In genomic region chr6:17381429-17382147, GRCh38 we compare ENCODE assay signal across 12 cellular contexts. TPM values are rescaled to one million over a fixed set of nuclear protein-coding genes. Genes with fewer than 3 reads are reported as not detected.
A peak's percentile ranks its signal among the peaks of the same experiment; 100 is the strongest.
DNase-seq lines count a peak whose midpoint lies in the region; ATAC-seq and TF ChIP-seq lines count a peak whose summit lies in the region.
"Had no signal": no experiment of that assay in that cellular context is flagged by ENCODE, and none has a peak within 500 bp of the region (broad histone marks: within the 10 kb centered on the region; RNA-seq: fewer than 3 reads in every experiment).

No MANE protein-coding gene starts in this region.

- H3K23me2 ChIP-seq in H9 (ENCODE audit: insufficient read length, low read depth, low read length, poor library complexity, severe bottlenecking) = no peaks in the 10 kb centered on the region

- H3K18ac ChIP-seq in H9 (ENCODE audit: insufficient read length, low read depth, low read length) = no peak overlapping the region

- TF ChIP-seq CTCF in cardiac fibroblast (IDR thresholded peaks at IDR 0.05; ENCODE audit: low read depth, low read length) = no peak
- no peak for TF ChIP-seq CTCF in neural progenitor cell (IDR thresholded peaks at IDR 0.05)
- no peak for TF ChIP-seq CTCF in H9 (conservative IDR thresholded peaks at IDR 0.05)

- H2AFZ ChIP-seq in neural progenitor cell (replicated peaks) (peak overlapping the region; percentile 26), H9 (ENCODE audit: low read length) (no peak overlapping the region)

- H2BK12ac ChIP-seq in H9 (ENCODE audit: insufficient read length, low read depth, low read length) = no peak overlapping the region

- no peak overlapping the region for H4K8ac ChIP-seq in H9 (replicated peaks; ENCODE audit: insufficient read length, low read depth, low read length)

- H3K27ac Mint-ChIP-seq in neural progenitor cell (no peak overlapping the region), H9 (no peak overlapping the region)

- H3K36me3 Mint-ChIP-seq in neural progenitor cell (no peaks in the 10 kb centered on the region), H9 (ENCODE audit: insufficient read depth in 1 of 3, low read depth in 3 of 3) (peaks cover 0 to 1% (median 0%) of the 10 kb centered on the region in 3 experiments; a peak in 1 of 7 replicates)

- H3K23ac ChIP-seq in H9 (ENCODE audit: insufficient read length, low read depth, low read length) = no peak overlapping the region

- no peak overlapping the region for H2BK15ac ChIP-seq in H9 (ENCODE audit: low read depth, low read length)

- no peak overlapping the region for H4K91ac ChIP-seq in H9 (ENCODE audit: insufficient read length, low read depth, low read length)

- H3K9me3 ChIP-seq in neural progenitor cell (ENCODE audit: low read depth) = no peaks in the 10 kb centered on the region
- no peaks in the 10 kb centered on the region for H3K9me3 ChIP-seq in H9 (ENCODE audit: control insufficient read depth, low read depth, low read length)
- H3K9me3 ChIP-seq: stomach had no signal

- H3K4me1 Mint-ChIP-seq in neural progenitor cell = peaks cover 4% of the 10 kb centered on the region
- H3K4me1 Mint-ChIP-seq in H9 = peaks cover 4 to 7% of the 10 kb centered on the region in 2 experiments; a peak in 2 of 4 replicates

- H3K4me3 Mint-ChIP-seq in neural progenitor cell = no peak overlapping the region
- H3K4me3 Mint-ChIP-seq in H9 = no peak overlapping the region

- DNase-seq in Ammon's horn (ENCODE audit: low spot score) (peak; percentile 50), M059J (ENCODE audit: low read depth) (peak; percentile 64), cardiac fibroblast (ENCODE audit: low read depth in 2 of 2) (peak; percentile 57 to 72), neural progenitor cell (ENCODE audit: low spot score) (no peak), left lobe of liver (ENCODE audit: low spot score) (no peak), H9 (no peak), COLO668 (lab: John Stamatoyannopoulos, UW; ENCODE audit: unreplicated experiment) (no peak)
- DNase-seq: activated CD4-positive, alpha-beta T cell treated with anti-CD3 and anti-CD28 coated beads, Interleukin-2, amount 50 U/mL, for 48 hours; activated naive CD4-positive, alpha-beta T cell; NCI-H69; stomach had no signal

- H2BK120ac ChIP-seq in H9 (ENCODE audit: low read depth, low read length, poor library complexity, severe bottlenecking) = no peak overlapping the region

- H3K4me2 ChIP-seq in neural progenitor cell = no peak overlapping the region
- H3K4me2 ChIP-seq in H9 (ENCODE audit: insufficient read depth, insufficient read length, low read length) = no peak overlapping the region

- H3T11ph ChIP-seq in H9 (ENCODE audit: low read length) = no peak overlapping the region

- H3K4me3 ChIP-seq in cardiac fibroblast (replicated peaks in 1 of 2; ENCODE audit: low read depth in 2 of 2, low read length in 2 of 2) (no peak overlapping the region), neural progenitor cell (no peak overlapping the region)
- H3K4me3 ChIP-seq: stomach had no signal

- no peak overlapping the region for H2AK5ac ChIP-seq in H9 (ENCODE audit: insufficient read length, low read length)

- no CpG with 5 or more reads among the region's 7 CpGs for WGBS in H9 (ENCODE audit: extremely low coverage, insufficient read length, low lambda C conversion rate)

- peaks cover 2% of the 10 kb centered on the region for H3K27me3 Mint-ChIP-seq in neural progenitor cell (ENCODE audit: insufficient read depth, low read depth)
- peaks cover 2% of the 10 kb centered on the region; the same call in 1 of the 2 replicates for H3K27me3 Mint-ChIP-seq in H9 (ENCODE audit: low read depth)

- H3K79me2 ChIP-seq in neural progenitor cell (ENCODE audit: low read depth) = no peaks in the 10 kb centered on the region
- no peaks in the 10 kb centered on the region for H3K79me2 ChIP-seq in H9 (ENCODE audit: insufficient read depth, low read length)

- H3K4me1 ChIP-seq in neural progenitor cell = no peaks in the 10 kb centered on the region
- H3K4me1 ChIP-seq in H9 (ENCODE audit: insufficient read depth, low read length) = no peaks in the 10 kb centered on the region

- no peaks in the 10 kb centered on the region for H3K36me3 ChIP-seq in neural progenitor cell
- H3K36me3 ChIP-seq: stomach had no signal

- no peak overlapping the region for H2BK5ac ChIP-seq in H9 (ENCODE audit: insufficient read length, low read length)

- H4K5ac ChIP-seq in H9 (ENCODE audit: insufficient read length, low read depth, low read length) = no peak overlapping the region

- no peak overlapping the region for H3K4ac ChIP-seq in H9 (ENCODE audit: low read depth, low read length)

- H3K27me3 ChIP-seq in neural progenitor cell (no peaks in the 10 kb centered on the region), H9 (ENCODE audit: insufficient read depth, low read length) (no peaks in the 10 kb centered on the region)
- H3K27me3 ChIP-seq: stomach had no signal

- H4K20me1 ChIP-seq in neural progenitor cell (ENCODE audit: low read depth) (no peaks in the 10 kb centered on the region), H9 (ENCODE audit: control insufficient read depth, insufficient read depth, insufficient read length) (no peaks in the 10 kb centered on the region)

- no peak for ATAC-seq in left lobe of liver
- ATAC-seq in HG03521 (IDR thresholded peaks at IDR 0.05; ENCODE audit: unreplicated experiment) = no peak

- H2BK20ac ChIP-seq in H9 (ENCODE audit: low read depth, low read length, poor library complexity, severe bottlenecking) = no peak overlapping the region

- H3F3A ChIP-seq in neural progenitor cell (ENCODE audit: low read depth) = no peaks in the 10 kb centered on the region

- H3K27ac ChIP-seq in neural progenitor cell = no peak overlapping the region
- H3K27ac ChIP-seq in H9 (ENCODE audit: insufficient read length, low read depth, low read length) = no peak overlapping the region

- no peak overlapping the region for H3K14ac ChIP-seq in H9 (ENCODE audit: insufficient read depth, low read length)

- H3K9me3 Mint-ChIP-seq in neural progenitor cell (peaks cover 5% of the 10 kb centered on the region), H9 (no peaks in the 10 kb centered on the region)

- no peak overlapping the region for H3K56ac ChIP-seq in H9 (ENCODE audit: insufficient read length, low read depth, low read length)

- no peak overlapping the region for H3K9ac ChIP-seq in neural progenitor cell
- H3K9ac ChIP-seq in H9 (ENCODE audit: extremely low read depth, insufficient read length, low read length) = no peak overlapping the region

- H3K79me1 ChIP-seq in H9 (ENCODE audit: insufficient read depth, low read depth, low read length, poor library complexity, severe bottlenecking) = no peaks in the 10 kb centered on the region

RNA-seq across cellular contexts. Expression of gene CAP2, which starts 11.8 kb away (rescaled TPM):
- 39.9 and 44.1 TPM in 2 replicates for total RNA-seq in M059J (2014; rRNA removed; shearing (Covaris generic))
- total RNA-seq in neural progenitor cell (ENCODE audit: low replicate concordance) = 18.4 and 27.4 TPM in 2 replicates
- 2.5 TPM for total RNA-seq in left lobe of liver
- 11.5 and 11.9 TPM in 2 replicates for total RNA-seq in H9 (2021)

Comparison
In these comparisons a context has a peak if more than half of its experiments do, and no peak if none do; other contexts are left out.
1. DNase-seq: peak in Ammon's horn (single experiment), M059J (single experiment) and cardiac fibroblast (2 of 2); none in neural progenitor cell (single experiment), left lobe of liver (single experiment), H9 (single experiment) and COLO668 (single experiment).